In genomic region chr12:106301611-106302321, GRCh38 we compare ENCODE assay signal across 8 cellular contexts. TPM values are rescaled to one million over a fixed set of nuclear protein-coding genes. Genes with fewer than 3 reads are reported as not detected.
DNase-seq lines count a peak whose midpoint lies in the region; ATAC-seq and TF ChIP-seq lines count a peak whose summit lies in the region.

No MANE protein-coding gene starts in this region.

- peak overlapping the region; percentile 12 to 67; a peak in 3 of 4 replicates for H3K4me3 ChIP-seq in DND-41 (ENCODE audit: low read depth in 1 of 2, low read length in 2 of 2)
- H3K4me3 ChIP-seq in right cardiac atrium (ENCODE audit: low read length): peak overlapping the region; percentile 71
- H3K4me3 ChIP-seq in rectal smooth muscle tissue (ENCODE audit: low read length): peak overlapping the region; percentile 84

- H3K27me3 ChIP-seq in DND-41 (ENCODE audit: insufficient read depth, low read length, poor library complexity) (no peaks in the 10 kb centered on the region), right cardiac atrium (ENCODE audit: control insufficient read depth, insufficient read depth) (no peaks in the 10 kb centered on the region), rectal smooth muscle tissue (ENCODE audit: control insufficient read depth, insufficient read depth, low read length) (no peaks in the 10 kb centered on the region)

- peak overlapping the region; percentile 96 for H2AFZ ChIP-seq in DND-41 (ENCODE audit: low read depth, low read length)

- peak overlapping the region; percentile 99 for H3K4me2 ChIP-seq in DND-41 (ENCODE audit: insufficient read depth, low read length)

- no peaks in the 10 kb centered on the region for H3K79me2 ChIP-seq in DND-41 (ENCODE audit: insufficient read depth, low read length)

- H3K27me3 Mint-ChIP-seq in activated naive CD8-positive, alpha-beta T cell treated with anti-CD3 and anti-CD28 coated beads, Interleukin-2, amount 50 U/mL, for 24 hours: no peaks in the 10 kb centered on the region

- intact Hi-C loops in right cardiac atrium (cut with DNase I): loop anchor here in 2 of 4 donors (2.0 to 5.0 kb wide), 2 partner anchors 54 to 55 kb away; partner anchors contain the start of gene CKAP4 (in 1 of the 2)

- DNase-seq in DND-41 (peak; percentile 34), Kasumi-1 (lab: John Stamatoyannopoulos, UW) (peak; percentile 28 to 30), SW480 (ENCODE audit: low spot score) (peak; percentile 44), right cardiac atrium (peak in 1 of 3 donors; percentile 56), NCI-H2081 treated with DMSO at 0.1 percent for 48 hours (lab: John Stamatoyannopoulos, UW) (no peak)
- peak; percentile 49 for DNase-seq in activated naive CD8-positive, alpha-beta T cell treated with anti-CD3 and anti-CD28 coated beads, Interleukin-2, amount 50 U/mL, for 24 hours

- H3K9me3 ChIP-seq in DND-41 (ENCODE audit: insufficient read depth, low read length, severe bottlenecking): no peaks in the 10 kb centered on the region
- no peaks in the 10 kb centered on the region for H3K9me3 ChIP-seq in right cardiac atrium (ENCODE audit: control insufficient read depth, low read length)

- H3K36me3 Mint-ChIP-seq in activated naive CD8-positive, alpha-beta T cell treated with anti-CD3 and anti-CD28 coated beads, Interleukin-2, amount 50 U/mL, for 24 hours (ENCODE audit: low read depth): no peaks in the 10 kb centered on the region

- TF ChIP-seq CTCF in DND-41 (IDR thresholded peaks at IDR 0.05; ENCODE audit: borderline replicate concordance, extremely low read depth, low read length, poor library complexity, severe bottlenecking): no peak

- H3K9ac ChIP-seq in DND-41 (ENCODE audit: low read depth, low read length): peak overlapping the region; percentile 54
- H3K9ac ChIP-seq in rectal smooth muscle tissue (ENCODE audit: low read length): peak overlapping the region; percentile 85

- H3K4me1 Mint-ChIP-seq in activated naive CD8-positive, alpha-beta T cell treated with anti-CD3 and anti-CD28 coated beads, Interleukin-2, amount 50 U/mL, for 24 hours: peaks cover 57% of the 10 kb centered on the region

- H3K27ac ChIP-seq in DND-41 (ENCODE audit: low read length) (peak overlapping the region; percentile 20; the same call in 1 of the 2 replicates), right cardiac atrium (ENCODE audit: low read length) (peak overlapping the region; percentile 80), rectal smooth muscle tissue (ENCODE audit: low read depth, low read length) (peak overlapping the region; percentile 79)

- no peaks in the 10 kb centered on the region for H3K9me3 Mint-ChIP-seq in activated naive CD8-positive, alpha-beta T cell treated with anti-CD3 and anti-CD28 coated beads, Interleukin-2, amount 50 U/mL, for 24 hours

- H3K4me1 ChIP-seq in DND-41 (ENCODE audit: insufficient read depth, low read length) (peaks cover 23% of the 10 kb centered on the region), right cardiac atrium (ENCODE audit: control insufficient read depth, insufficient read depth, low read length) (peaks cover 6% of the 10 kb centered on the region), rectal smooth muscle tissue (ENCODE audit: control insufficient read depth, insufficient read depth, low read length) (peaks cover 14% of the 10 kb centered on the region)

- peak overlapping the region; percentile 86 for H3K4me3 Mint-ChIP-seq in activated naive CD8-positive, alpha-beta T cell treated with anti-CD3 and anti-CD28 coated beads, Interleukin-2, amount 50 U/mL, for 24 hours

- ATAC-seq in DND-41 (ENCODE audit: insufficient read depth, low read depth): peak; percentile 27
- peak; percentile 72 for ATAC-seq in GM21825 (IDR thresholded peaks at IDR 0.05; ENCODE audit: unreplicated experiment)
- peak; percentile 42 for ATAC-seq in activated naive CD8-positive, alpha-beta T cell treated with anti-CD3 and anti-CD28 coated beads, Interleukin-2, amount 50 U/mL, for 24 hours
- peak; percentile 27 to 49 for ATAC-seq in right cardiac atrium

- H4K20me1 ChIP-seq in DND-41 (ENCODE audit: insufficient read depth, low read length): no peaks in the 10 kb centered on the region

- WGBS in right cardiac atrium: 2% methylated on average over 31 of the region's 32 CpGs

- H3K36me3 ChIP-seq in DND-41 (ENCODE audit: insufficient read depth, low read length) (no peaks in the 10 kb centered on the region; the same call in 1 of the 2 replicates), rectal smooth muscle tissue (ENCODE audit: control insufficient read depth, insufficient read depth, low read length) (no peaks in the 10 kb centered on the region)

- H3K27ac Mint-ChIP-seq in activated naive CD8-positive, alpha-beta T cell treated with anti-CD3 and anti-CD28 coated beads, Interleukin-2, amount 50 U/mL, for 24 hours: peak overlapping the region; percentile 85

RNA-seq across cellular contexts. Expression of gene TCP11L2, which starts 0.8 kb away (rescaled TPM):
- total RNA-seq in right cardiac atrium: 10 to 100 TPM; 54.0 to 64.5 (median 61.9) TPM
- polyA plus RNA-seq in right cardiac atrium: 14.2 TPM

RNA-seq across cellular contexts. Expression of gene CKAP4, which starts 53.9 kb away (rescaled TPM):
- total RNA-seq in right cardiac atrium: 10 to 100 TPM; 35.6 to 53.7 (median 41.3) TPM
- 24.8 TPM for polyA plus RNA-seq in right cardiac atrium

RNA-seq across cellular contexts. Expression of gene POLR3B, which starts 55.8 kb away (rescaled TPM):
- 1 to 10 TPM; 7.1 to 8.6 (median 7.9) TPM for total RNA-seq in right cardiac atrium
- polyA plus RNA-seq in right cardiac atrium: 3.4 TPM

Comparison
In these comparisons a context has a peak if more than half of its experiments do, and no peak if none do; other contexts are left out.
1. H3K27ac ChIP-seq: peak in every context shown above with its lines; median percentile 80 in right cardiac atrium; 79 in rectal smooth muscle tissue; 20 in DND-41.